In genomic region chr1:67700220-67700619, GRCh38 we compare ENCODE assay signal across 20 cellular contexts. TPM values are rescaled to one million over a fixed set of nuclear protein-coding genes. Genes with fewer than 3 reads are reported as not detected.
A peak's percentile ranks its signal among the peaks of the same experiment; 100 is the strongest.
DNase-seq lines count a peak whose midpoint lies in the region; ATAC-seq and TF ChIP-seq lines count a peak whose summit lies in the region.
"Had no signal": no experiment of that assay in that cellular context is flagged by ENCODE, and none has a peak within 500 bp of the region (broad histone marks: within the 10 kb centered on the region; RNA-seq: fewer than 3 reads in every experiment).

No MANE protein-coding gene starts in this region.

- H2AFZ ChIP-seq in PC-3 (ENCODE audit: low read length) (0 out of 2 replicates have a peak overlapping the region, but pooled peaks have one; percentile 8), smooth muscle cell (ENCODE audit: low read depth) (no peak overlapping the region)

- peaks cover 2% of the 10 kb centered on the region for H3K27me3 Mint-ChIP-seq in activated CD4-positive, alpha-beta T cell treated with anti-CD3 and anti-CD28 coated beads, Interleukin-2, amount 10 ng/mL, durations not matched to agents 24 days and 14 days
- H3K27me3 Mint-ChIP-seq in chondrocyte (ENCODE audit: low read depth): no peaks in the 10 kb centered on the region
- H3K27me3 Mint-ChIP-seq: CD4-positive, CD25-positive, alpha-beta regulatory T cell; dendritic cell treated with granulocyte-macrophage colony-stimulating factor and Interleukin-4, amounts not matched to agents 40 ng/mL and 50 ng/mL, for 4 days had no signal

- no peak overlapping the region; the same call in 1 of the 2 replicates for H3K9ac ChIP-seq in PC-3 (ENCODE audit: low read length)
- peak overlapping the region; percentile 2 for H3K9ac ChIP-seq in smooth muscle cell (ENCODE audit: low read depth)

- no peaks in the 10 kb centered on the region for H3K9me2 ChIP-seq in PC-3 (replicated peaks; ENCODE audit: low read length)

- no TSS peak for BruUV-seq in PC-3 (replicated peaks; lab: Mats Ljungman, UMichigan)

- H3K79me2 ChIP-seq in PC-3 (ENCODE audit: low read length) (no peaks in the 10 kb centered on the region), smooth muscle cell (ENCODE audit: low read depth) (no peaks in the 10 kb centered on the region)

- POLR2A ChIA-PET in PC-3 (lab: Charles Lee; ENCODE audit: unreplicated experiment): interaction anchor here (0.6 kb wide), 1 partner anchor 16 kb away, joined by 4 read pairs; no protein-coding TSS in a partner anchor

- DNase-seq in activated CD4-positive, alpha-beta T cell treated with anti-CD3 and anti-CD28 coated beads, Interleukin-2, amount 10 ng/mL, durations not matched to agents 24 days and 14 days: no peak
- DNase-seq in activated CD4-positive, alpha-beta T cell treated with anti-CD3 and anti-CD28 coated beads for 48 hours: no peak
- peak; percentile 13 for DNase-seq in PC-3
- no peak for DNase-seq in chondrocyte (ENCODE audit: low spot score)
- no peak for DNase-seq in smooth muscle cell (lab: John Stamatoyannopoulos, UW; ENCODE audit: unreplicated experiment)
- DNase-seq in NCI-H2081 treated with DMSO at 0.1 percent for 48 hours (lab: John Stamatoyannopoulos, UW): no peak
- DNase-seq in H4 (ENCODE audit: low spot score): no peak
- DNase-seq: activated CD4-positive, alpha-beta T cell treated with anti-CD3 and anti-CD28 coated beads for 1 hour; activated naive CD4-positive, alpha-beta T cell treated with anti-CD3 and anti-CD28 coated beads, Interleukin-2, amount 10 ng/mL, durations not matched to agents 7 days and 5 days; DMS79; KG1; NCI-H1092; NCI-H2107; NCI-H774; stimulated activated CD4-positive, alpha-beta T cell treated with anti-CD3 and anti-CD28 coated beads, Interleukin-12 subunit alpha, Interleukin-12 subunit beta, amount 100 ng/mL, for 4 hours; thyroid gland had no signal

- peak; percentile 10 for ATAC-seq in PC-3
- no peak for ATAC-seq in HG03139 (IDR thresholded peaks at IDR 0.05; ENCODE audit: unreplicated experiment)

- TF ChIP-seq CTCF in PC-3 (conservative IDR thresholded peaks at IDR 0.05; ENCODE audit: low read depth, low read length) (no peak), chondrocyte (IDR thresholded peaks at IDR 0.05) (no peak), smooth muscle cell (IDR thresholded peaks at IDR 0.05; ENCODE audit: borderline replicate concordance, insufficient read depth, poor library complexity, severe bottlenecking) (no peak)

- CTCF ChIA-PET in PC-3 (lab: Charles Lee): interaction anchor here (0.6 to 1.3 kb wide), 3 partner anchors 15 to 32 kb away, joined by 7 to 11 read pairs (median 7); partner anchors contain the start of gene GADD45A

- H3K9me3 ChIP-seq in PC-3 (ENCODE audit: low read length) (no peaks in the 10 kb centered on the region), smooth muscle cell (replicated peaks; ENCODE audit: low read depth) (no peaks in the 10 kb centered on the region)
- H3K9me3 ChIP-seq: thyroid gland had no signal

- H3K27me3 ChIP-seq in PC-3 (ENCODE audit: low read length) (no peaks in the 10 kb centered on the region), smooth muscle cell (ENCODE audit: low read depth) (no peaks in the 10 kb centered on the region)
- H3K27me3 ChIP-seq: thyroid gland had no signal

- peak overlapping the region; percentile 66 for H3K27ac Mint-ChIP-seq in activated CD4-positive, alpha-beta T cell treated with anti-CD3 and anti-CD28 coated beads, Interleukin-2, amount 10 ng/mL, durations not matched to agents 24 days and 14 days
- peak overlapping the region; percentile 29 for H3K27ac Mint-ChIP-seq in chondrocyte (ENCODE audit: unreplicated experiment)
- H3K27ac Mint-ChIP-seq: activated naive CD4-positive, alpha-beta T cell treated with anti-CD3 and anti-CD28 coated beads, Interleukin-2, amount 10 ng/mL, durations not matched to agents 7 days and 5 days; dendritic cell treated with granulocyte-macrophage colony-stimulating factor and Interleukin-4, amounts not matched to agents 40 ng/mL and 50 ng/mL, for 4 days had no signal

- intact Hi-C loops in activated CD4-positive, alpha-beta T cell treated with anti-CD3 and anti-CD28 coated beads, Interleukin-2, amount 10 ng/mL, durations not matched to agents 24 days and 14 days (cut with micrococcal nuclease): loop anchor here (1.0 kb wide), 1 partner anchor 16 kb away; no protein-coding TSS in a partner anchor
- intact Hi-C loops in PC-3 (cut with micrococcal nuclease): no loop called here

- H3K4me2 ChIP-seq in PC-3 (ENCODE audit: low read length): peak overlapping the region; percentile 24
- H3K4me2 ChIP-seq in smooth muscle cell: peak overlapping the region; percentile 6

- H3K27ac ChIP-seq in PC-3 (ENCODE audit: low read length): peak overlapping the region; percentile 43
- peak overlapping the region; percentile 65 for H3K27ac ChIP-seq in smooth muscle cell (ENCODE audit: low read depth)
- H3K27ac ChIP-seq: HL-60, thyroid gland had no signal

- H3K36me3 Mint-ChIP-seq in activated CD4-positive, alpha-beta T cell treated with anti-CD3 and anti-CD28 coated beads, Interleukin-2, amount 10 ng/mL, durations not matched to agents 24 days and 14 days (ENCODE audit: low read depth): no peaks in the 10 kb centered on the region
- peaks cover 12% of the 10 kb centered on the region for H3K36me3 Mint-ChIP-seq in chondrocyte (ENCODE audit: low read depth)
- H3K36me3 Mint-ChIP-seq: activated naive CD4-positive, alpha-beta T cell treated with anti-CD3 and anti-CD28 coated beads, Interleukin-2, amount 10 ng/mL, durations not matched to agents 7 days and 5 days; CD4-positive, CD25-positive, alpha-beta regulatory T cell had no signal

- 80% methylated on average over 4 of the region's 4 CpGs for WGBS in smooth muscle cell (ENCODE audit: low lambda C conversion rate)

- no peak overlapping the region for H3K4me3 ChIP-seq in PC-3 (ENCODE audit: low read length)
- no peak overlapping the region for H3K4me3 ChIP-seq in smooth muscle cell
- H3K4me3 ChIP-seq: thyroid gland had no signal

- H3K4me1 ChIP-seq in PC-3 (ENCODE audit: insufficient read depth, low read length) (peaks cover 19% of the 10 kb centered on the region), smooth muscle cell (ENCODE audit: low read depth) (peaks cover 6% of the 10 kb centered on the region)
- H3K4me1 ChIP-seq: thyroid gland had no signal

- H4K20me1 ChIP-seq in PC-3 (ENCODE audit: low read length) (no peaks in the 10 kb centered on the region), smooth muscle cell (ENCODE audit: low read depth) (no peaks in the 10 kb centered on the region)

- H3F3A ChIP-seq in PC-3 (ENCODE audit: low read length, unreplicated experiment) (no peaks in the 10 kb centered on the region), smooth muscle cell (ENCODE audit: low read depth) (no peaks in the 10 kb centered on the region)

- no peak overlapping the region for H3K4me3 Mint-ChIP-seq in activated CD4-positive, alpha-beta T cell treated with anti-CD3 and anti-CD28 coated beads, Interleukin-2, amount 10 ng/mL, durations not matched to agents 24 days and 14 days
- H3K4me3 Mint-ChIP-seq in chondrocyte (ENCODE audit: unreplicated experiment): no peak overlapping the region
- H3K4me3 Mint-ChIP-seq: activated naive CD4-positive, alpha-beta T cell treated with anti-CD3 and anti-CD28 coated beads, Interleukin-2, amount 10 ng/mL, durations not matched to agents 7 days and 5 days; dendritic cell treated with granulocyte-macrophage colony-stimulating factor and Interleukin-4, amounts not matched to agents 40 ng/mL and 50 ng/mL, for 4 days had no signal

- peaks cover 1% of the 10 kb centered on the region; the same call in 1 of the 2 replicates for H3K36me3 ChIP-seq in PC-3 (ENCODE audit: low read depth, low read length)
- H3K36me3 ChIP-seq in smooth muscle cell (ENCODE audit: low read depth): peaks cover 3% of the 10 kb centered on the region

- H3K9me3 Mint-ChIP-seq in activated CD4-positive, alpha-beta T cell treated with anti-CD3 and anti-CD28 coated beads, Interleukin-2, amount 10 ng/mL, durations not matched to agents 24 days and 14 days: no peaks in the 10 kb centered on the region
- no peaks in the 10 kb centered on the region for H3K9me3 Mint-ChIP-seq in chondrocyte (ENCODE audit: low read depth)
- H3K9me3 Mint-ChIP-seq: activated naive CD4-positive, alpha-beta T cell treated with anti-CD3 and anti-CD28 coated beads, Interleukin-2, amount 10 ng/mL, durations not matched to agents 7 days and 5 days; dendritic cell treated with granulocyte-macrophage colony-stimulating factor and Interleukin-4, amounts not matched to agents 40 ng/mL and 50 ng/mL, for 4 days had no signal

- H3K4me1 Mint-ChIP-seq in activated CD4-positive, alpha-beta T cell treated with anti-CD3 and anti-CD28 coated beads, Interleukin-2, amount 10 ng/mL, durations not matched to agents 24 days and 14 days: peaks cover 18% of the 10 kb centered on the region
- H3K4me1 Mint-ChIP-seq in chondrocyte (ENCODE audit: low read depth): peaks cover 13% of the 10 kb centered on the region
- H3K4me1 Mint-ChIP-seq: activated naive CD4-positive, alpha-beta T cell treated with anti-CD3 and anti-CD28 coated beads, Interleukin-2, amount 10 ng/mL, durations not matched to agents 7 days and 5 days had no signal

RNA-seq across cellular contexts. Expression of gene GADD45A, which starts 15.2 kb away (rescaled TPM):
- total RNA-seq in activated CD4-positive, alpha-beta T cell treated with anti-CD3 and anti-CD28 coated beads, Interleukin-2, amount 10 ng/mL, durations not matched to agents 24 days and 14 days: 33.4 and 36.7 TPM in 2 replicates
- total RNA-seq in PC-3 (2014; rRNA removed) (129 and 153 TPM in 2 replicates), chondrocyte (49.1 to 92.3 TPM (median 89.4 TPM) in 3 replicates), smooth muscle cell (130 and 141 TPM in 2 replicates)
- polyA plus RNA-seq in smooth muscle cell: 205 and 250 TPM in 2 replicates
- 31.6 and 44.6 TPM in 2 replicates for total RNA-seq in H4 (2014; rRNA removed; shearing (Covaris generic))
